ENCODE assay signal across 19 cellular contexts in the genomic region with DNA sequence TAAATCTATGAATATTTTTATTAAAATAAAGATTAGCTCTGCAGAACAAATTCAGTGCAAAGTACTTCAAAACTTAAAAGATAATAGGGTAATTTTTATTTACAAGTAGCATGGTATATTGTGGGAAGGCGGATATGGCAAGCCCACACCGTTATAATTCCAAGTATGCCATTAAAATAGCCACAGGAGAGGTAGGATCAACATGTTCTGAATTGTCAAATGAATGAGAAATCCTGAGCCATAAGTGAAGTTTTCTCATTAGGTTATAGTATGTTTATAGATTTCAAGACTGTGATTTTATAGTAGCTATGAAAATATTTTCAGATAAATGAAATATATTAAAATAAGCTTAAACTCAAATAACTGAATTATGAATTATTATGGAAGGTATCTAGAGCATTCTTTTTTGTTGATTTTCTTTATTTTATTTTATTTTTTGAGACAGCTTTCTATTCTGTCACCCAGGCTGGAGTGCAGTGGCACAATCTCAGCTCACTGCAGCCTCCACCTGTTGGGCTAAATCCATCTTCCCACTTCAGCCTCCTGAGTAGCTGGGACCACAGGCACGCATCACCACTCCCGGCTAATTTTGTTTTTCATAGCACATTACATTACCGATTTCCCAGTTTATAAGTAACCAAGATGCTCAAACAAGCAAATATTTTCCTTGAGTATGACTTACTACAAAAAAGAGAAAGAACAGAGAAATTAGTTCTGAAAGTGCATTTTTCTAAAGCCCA.
"Had no signal": no experiment of that assay in that cellular context is flagged by ENCODE, and none has a peak within 500 bp of the region (broad histone marks: within the 10 kb centered on the region; RNA-seq: fewer than 3 reads in every experiment).

No MANE protein-coding gene starts in this region.

- H3K4me1 ChIP-seq: esophagus muscularis mucosa, left ventricle myocardium inferior, transverse colon had no signal

- H3K4me3 Mint-ChIP-seq: activated CD4-positive, alpha-beta T cell treated with anti-CD3 and anti-CD28 coated beads, Interleukin-2, amount 10 ng/mL, durations not matched to agents 7 days and 5 days; natural killer cell; stimulated activated naive B cell treated with anti-CD40 and anti-IgM and Interleukin-4, amounts not matched to agents 10 μg/mL and 1 μg/mL and 100 μg/mL, for 72 hours; WTC11 had no signal

- ATAC-seq: stimulated activated naive B cell treated with anti-CD40 and anti-IgM and Interleukin-4, amounts not matched to agents 10 μg/mL and 1 μg/mL and 100 μg/mL, for 72 hours; WTC11 had no signal

- H3K4me3 ChIP-seq: coronary artery, esophagus muscularis mucosa, hepatocyte, left ventricle myocardium inferior, SK-N-MC, skin epidermis, transverse colon had no signal

- H3K36me3 Mint-ChIP-seq: natural killer cell; stimulated activated naive B cell treated with anti-CD40 and anti-IgM and Interleukin-4, amounts not matched to agents 10 μg/mL and 1 μg/mL and 100 μg/mL, for 72 hours; WTC11 had no signal

- H3K4me1 Mint-ChIP-seq: natural killer cell; stimulated activated naive B cell treated with anti-CD40 and anti-IgM and Interleukin-4, amounts not matched to agents 10 μg/mL and 1 μg/mL and 100 μg/mL, for 72 hours had no signal

- DNase-seq: activated naive CD4-positive, alpha-beta T cell; caudate nucleus; kidney; left ventricle myocardium inferior; mesenchymal stem cell; natural killer cell; stimulated activated CD4-positive, alpha-beta T cell treated with anti-CD3 and anti-CD28 coated beads, Interleukin-15, amount 100 ng/mL, for 24 hours; stimulated activated CD4-positive, alpha-beta T cell treated with anti-CD3 and anti-CD28 coated beads, Interleukin-4, amount 100 ng/mL, for 1 hour; stimulated activated naive B cell treated with anti-CD40 and anti-IgM and Interleukin-4, amounts not matched to agents 10 μg/mL and 1 μg/mL and 100 μg/mL, for 72 hours; substantia nigra; transverse colon had no signal

- H2AFZ ChIP-seq: hepatocyte had no signal

- H3K27ac ChIP-seq: coronary artery, esophagus muscularis mucosa, hepatocyte, left ventricle myocardium inferior, neutrophil, SK-N-MC, transverse colon had no signal

- H3K27me3 ChIP-seq: esophagus muscularis mucosa, hepatocyte, neutrophil, transverse colon had no signal

- H3K9me3 ChIP-seq: esophagus muscularis mucosa, left ventricle myocardium inferior, neutrophil, transverse colon had no signal

- H3K79me2 ChIP-seq: hepatocyte had no signal

- H3K27me3 Mint-ChIP-seq: activated CD4-positive, alpha-beta T cell treated with anti-CD3 and anti-CD28 coated beads, Interleukin-2, amount 10 ng/mL, durations not matched to agents 7 days and 5 days; stimulated activated naive B cell treated with anti-CD40 and anti-IgM and Interleukin-4, amounts not matched to agents 10 μg/mL and 1 μg/mL and 100 μg/mL, for 72 hours had no signal

- H3K9me3 Mint-ChIP-seq: activated CD4-positive, alpha-beta T cell treated with anti-CD3 and anti-CD28 coated beads, Interleukin-2, amount 10 ng/mL, durations not matched to agents 7 days and 5 days; natural killer cell; stimulated activated naive B cell treated with anti-CD40 and anti-IgM and Interleukin-4, amounts not matched to agents 10 μg/mL and 1 μg/mL and 100 μg/mL, for 72 hours; WTC11 had no signal

- H3K36me3 ChIP-seq: esophagus muscularis mucosa, left ventricle myocardium inferior, neutrophil, transverse colon had no signal

- H3K27ac Mint-ChIP-seq: natural killer cell; stimulated activated naive B cell treated with anti-CD40 and anti-IgM and Interleukin-4, amounts not matched to agents 10 μg/mL and 1 μg/mL and 100 μg/mL, for 72 hours; WTC11 had no signal

- H3K4me2 ChIP-seq: hepatocyte had no signal
